8 cellular contexts compared by ENCODE assay signal in the genomic region with DNA sequence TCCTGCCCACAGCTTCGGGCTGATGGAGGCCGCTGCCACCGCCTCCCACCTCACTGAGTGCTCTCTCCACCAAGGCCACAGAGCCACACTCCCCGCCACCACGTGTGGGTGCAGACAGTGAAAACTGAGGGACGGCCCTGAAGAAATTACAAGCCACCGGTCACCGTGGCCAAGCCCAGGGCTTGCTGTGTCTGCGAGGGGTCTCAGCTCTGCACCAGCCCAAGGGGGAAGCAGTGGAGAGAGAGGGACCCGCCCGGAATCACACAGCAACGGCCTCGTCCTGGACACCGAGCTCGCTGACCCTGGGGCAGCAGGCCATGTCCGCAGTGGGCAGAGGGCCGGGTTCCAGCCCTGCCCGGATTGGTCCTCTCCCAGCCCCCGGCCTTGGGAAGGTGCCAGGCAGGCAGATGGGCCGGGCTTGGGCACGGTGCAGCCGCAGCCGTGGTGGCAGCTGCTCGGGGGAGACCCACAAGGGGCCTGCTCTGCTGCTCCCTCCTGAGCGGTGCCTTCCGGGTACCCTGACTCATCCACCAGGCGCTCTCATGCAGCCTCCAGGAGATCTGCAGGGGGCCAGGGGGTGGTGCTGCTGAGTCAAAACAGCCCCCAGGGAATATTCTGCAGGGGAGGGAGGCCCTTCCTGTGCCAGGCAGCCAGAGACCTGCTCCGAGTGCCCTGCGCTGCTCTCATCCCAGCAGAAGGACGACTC. TPM values are rescaled to one million over a fixed set of nuclear protein-coding genes. Genes with fewer than 3 reads are reported as not detected.
DNase-seq lines count a peak whose midpoint lies in the region; ATAC-seq and TF ChIP-seq lines count a peak whose summit lies in the region.

No MANE protein-coding gene starts in this region.

- peaks cover 18 to 35% of the 10 kb centered on the region in 2 experiments; a peak in 3 of 4 replicates for H3K4me1 ChIP-seq in SK-N-SH (ENCODE audit: control insufficient read depth in 1 of 2, insufficient read depth in 2 of 2, low read depth in 1 of 2, low read length in 1 of 2)
- peaks cover 48% of the 10 kb centered on the region for H3K4me1 ChIP-seq in skeletal muscle satellite cell (ENCODE audit: control insufficient read depth, insufficient read depth, low read length)

- ATAC-seq in activated CD4-positive, CD25-positive, alpha-beta regulatory T cell treated with anti-CD3 and anti-CD28 coated beads, Interleukin-2, amount 50 U/mL, for 24 hours = peak; percentile 65 to 81
- ATAC-seq in left lobe of liver (no peak), HG03520 (IDR thresholded peaks at IDR 0.05; ENCODE audit: unreplicated experiment) (no peak)

- POLR2A ChIA-PET in SK-N-SH (lab: Yijun Ruan, JAX) = no interaction called here

- no peak for TF ChIP-seq EP300 in SK-N-SH (IDR thresholded peaks at IDR 0.05; ENCODE audit: borderline replicate concordance in 1 of 2, low read depth in 1 of 2, low read length in 1 of 2)

- no peaks in the 10 kb centered on the region for H3K9me3 ChIP-seq in SK-N-SH
- H3K9me3 ChIP-seq in skeletal muscle satellite cell (replicated peaks; ENCODE audit: low read length) = no peaks in the 10 kb centered on the region

- TF ChIP-seq RAD21 in SK-N-SH (IDR thresholded peaks at IDR 0.05; ENCODE audit: low read length) = peak; percentile 19; the same call in 1 of the 2 replicates

- no peaks in the 10 kb centered on the region for H3F3A ChIP-seq in SK-N-SH (replicated peaks; ENCODE audit: insufficient read depth)

- TF ChIP-seq CTCF in SK-N-SH (IDR thresholded peaks at IDR 0.05) = peak; percentile 59

- H3K4me2 ChIP-seq in SK-N-SH (peak overlapping the region; percentile 69), skeletal muscle satellite cell (ENCODE audit: low read length) (peak overlapping the region; percentile 76)

- H3K27me3 ChIP-seq in SK-N-SH (ENCODE audit: insufficient read depth) = peaks cover 42% of the 10 kb centered on the region
- peaks cover 8% of the 10 kb centered on the region for H3K27me3 ChIP-seq in skeletal muscle satellite cell (ENCODE audit: control insufficient read depth, insufficient read depth, low read length)

- no peaks in the 10 kb centered on the region for H3K9me2 ChIP-seq in SK-N-SH

- H3K4me3 ChIP-seq in SK-N-SH (ENCODE audit: low read depth in 2 of 2, low read length in 1 of 2) = peak overlapping the region in 1 of 2 experiments; percentile 39; a peak in 1 of 4 replicates
- peak overlapping the region; percentile 45 for H3K4me3 ChIP-seq in skeletal muscle satellite cell (ENCODE audit: low read length)

- CTCF ChIA-PET in SK-N-SH (lab: Yijun Ruan, JAX) = interaction anchor here (0.5 to 3.8 kb wide), 5 partner anchors 16 to 291 kb away, joined by 3 to 18 read pairs (median 4); no protein-coding TSS in a partner anchor

- DNase-seq in activated CD4-positive, CD25-positive, alpha-beta regulatory T cell treated with anti-CD3 and anti-CD28 coated beads, Interleukin-2, amount 50 U/mL, for 72 hours = no peak
- peak; percentile 86 for DNase-seq in HuH-7 (ENCODE audit: low spot score)
- peak; percentile 80 for DNase-seq in SK-N-SH
- DNase-seq in fibroblast of the conjunctiva (ENCODE audit: low read depth) = peak; percentile 80
- no peak for DNase-seq in left lobe of liver (ENCODE audit: low spot score)

- H3K27ac ChIP-seq in SK-N-SH (ENCODE audit: low read depth in 2 of 2, low read length in 1 of 2) = no peak overlapping the region

- 18% methylated on average over 16 of the region's 30 CpGs for WGBS in SK-N-SH (ENCODE audit: low lambda C conversion rate)

- H3K9ac ChIP-seq in SK-N-SH (no peak overlapping the region), skeletal muscle satellite cell (ENCODE audit: low read depth, low read length) (no peak overlapping the region)

- H3K79me2 ChIP-seq in SK-N-SH (ENCODE audit: insufficient read depth) = no peaks in the 10 kb centered on the region

- no peaks in the 10 kb centered on the region for H4K20me1 ChIP-seq in SK-N-SH (ENCODE audit: insufficient read depth)

- H3K36me3 ChIP-seq in SK-N-SH (replicated peaks in 1 of 2; ENCODE audit: control insufficient read depth in 1 of 2, insufficient read depth in 2 of 2, low read length in 1 of 2) (no peaks in the 10 kb centered on the region), skeletal muscle satellite cell (ENCODE audit: insufficient read depth, low read length) (no peaks in the 10 kb centered on the region)

- 0 out of 2 replicates have a peak overlapping the region, but pooled peaks have one; percentile 16 for H2AFZ ChIP-seq in SK-N-SH (ENCODE audit: low read depth)

TF ChIP-seq in SK-N-SH, 30 proteins besides CTCF, POLR2A, EP300 and RAD21 (continues in another document):
- peak; percentile 58 for TF ChIP-seq NFIC (IDR thresholded peaks at IDR 0.05; ENCODE audit: borderline replicate concordance)
- peak; percentile 66; the same call in 1 of the 2 replicates for TF ChIP-seq FOSL2 (IDR thresholded peaks at IDR 0.05; ENCODE audit: borderline replicate concordance, low read depth)
- TF ChIP-seq TCF12 (IDR thresholded peaks at IDR 0.05) = peak; percentile 63
- no peak; the same call in 1 of the 2 replicates for TF ChIP-seq JUND (IDR thresholded peaks at IDR 0.05)
- no peak for TF ChIP-seq YY1 (IDR thresholded peaks at IDR 0.05; ENCODE audit: low read depth)
- 0 out of 2 replicates have a peak, but pooled peaks have one; percentile 13 for TF ChIP-seq USF1 (IDR thresholded peaks at IDR 0.05; ENCODE audit: borderline replicate concordance, low read depth)
- TF ChIP-seq CHD2 (IDR thresholded peaks at IDR 0.05; ENCODE audit: low read length, partially characterized antibody) = no peak
- TF ChIP-seq RCOR1 (IDR thresholded peaks at IDR 0.05; ENCODE audit: low read length) = no peak
- no peak for TF ChIP-seq USF2 (IDR thresholded peaks at IDR 0.05; ENCODE audit: borderline replicate concordance, low read depth, low read length)
- no peak for TF ChIP-seq REST (IDR thresholded peaks at IDR 0.05; ENCODE audit: low read depth, low read length)
- TF ChIP-seq, protein P1, sequence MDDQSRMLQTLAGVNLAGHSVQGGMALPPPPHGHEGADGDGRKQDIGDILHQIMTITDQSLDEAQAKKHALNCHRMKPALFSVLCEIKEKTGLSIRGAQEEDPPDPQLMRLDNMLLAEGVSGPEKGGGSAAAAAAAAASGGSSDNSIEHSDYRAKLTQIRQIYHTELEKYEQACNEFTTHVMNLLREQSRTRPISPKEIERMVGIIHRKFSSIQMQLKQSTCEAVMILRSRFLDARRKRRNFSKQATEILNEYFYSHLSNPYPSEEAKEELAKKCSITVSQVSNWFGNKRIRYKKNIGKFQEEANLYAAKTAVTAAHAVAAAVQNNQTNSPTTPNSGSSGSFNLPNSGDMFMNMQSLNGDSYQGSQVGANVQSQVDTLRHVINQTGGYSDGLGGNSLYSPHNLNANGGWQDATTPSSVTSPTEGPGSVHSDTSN (IDR thresholded peaks at IDR 0.05) = no peak
- TF ChIP-seq TEAD4 (IDR thresholded peaks at IDR 0.05; ENCODE audit: borderline replicate concordance, insufficient read depth) = no peak
- TF ChIP-seq EZH2phosphoT487 (IDR thresholded peaks at IDR 0.05; ENCODE audit: borderline replicate concordance, low read depth) = no peak
- TF ChIP-seq SIN3A (IDR thresholded peaks at IDR 0.05; ENCODE audit: borderline replicate concordance, low read depth, low read length) = no peak

RNA-seq across cellular contexts. Expression of gene CBFA2T3, which starts 52.0 kb away (rescaled TPM):
- polyA plus RNA-seq in SK-N-SH (2012; rRNA removed) = not detected in 2 replicates
- polyA plus RNA-seq in SK-N-SH (2012; cell fraction: cytosol; rRNA removed) = not detected in 2 replicates
- not detected in 2 replicates for polyA plus RNA-seq in SK-N-SH (2012; cell fraction: nucleus; rRNA removed)
- 0.22 TPM in 1 of 2 replicates, not detected in the other for total RNA-seq in skeletal muscle satellite cell (2012; rRNA removed)
- total RNA-seq in left lobe of liver = 11.0 TPM

RNA-seq across cellular contexts. Expression of gene PABPN1L, which starts 58.5 kb away (rescaled TPM):
- polyA plus RNA-seq in SK-N-SH (2012; rRNA removed) = not detected in 2 replicates
- not detected in 2 replicates for polyA plus RNA-seq in SK-N-SH (2012; cell fraction: cytosol; rRNA removed)
- polyA plus RNA-seq in SK-N-SH (2012; cell fraction: nucleus; rRNA removed) = not detected in 2 replicates
- total RNA-seq in skeletal muscle satellite cell (2012; rRNA removed) = not detected in 2 replicates
- 0.23 TPM for total RNA-seq in left lobe of liver

Comparison
In these comparisons a context has a peak if more than half of its experiments do, and no peak if none do; other contexts are left out.
1. ATAC-seq: peak in activated CD4-positive, CD25-positive, alpha-beta regulatory T cell treated with anti-CD3 and anti-CD28 coated beads, Interleukin-2, amount 50 U/mL, for 24 hours (2 of 2); none in left lobe of liver (single experiment) and HG03520 (single experiment).
2. DNase-seq: peak in HuH-7 (single experiment), SK-N-SH (single experiment) and fibroblast of the conjunctiva (single experiment); none in activated CD4-positive, CD25-positive, alpha-beta regulatory T cell treated with anti-CD3 and anti-CD28 coated beads, Interleukin-2, amount 50 U/mL, for 72 hours (single experiment) and left lobe of liver (single experiment).